In genomic region chr21:45998276-45998701, GRCh38 we compare ENCODE assay signal across 23 cellular contexts. TPM values are rescaled to one million over a fixed set of nuclear protein-coding genes. Genes with fewer than 3 reads are reported as not detected.
DNase-seq lines count a peak whose midpoint lies in the region; ATAC-seq and TF ChIP-seq lines count a peak whose summit lies in the region.
"Had no signal": no experiment of that assay in that cellular context is flagged by ENCODE, and none has a peak within 500 bp of the region (broad histone marks: within the 10 kb centered on the region; RNA-seq: fewer than 3 reads in every experiment).

No MANE protein-coding gene starts in this region.

- POLR2A ChIA-PET in activated CD4-positive, alpha-beta T cell treated with anti-CD3 and anti-CD28 coated beads for 36 hours (lab: Charles Lee), result no interaction called here

- H3K4me2 ChIP-seq in H9 (ENCODE audit: insufficient read depth, insufficient read length, low read length), result no peak overlapping the region
- H3K4me2 ChIP-seq: hepatocyte had no signal

- WGBS in H9 (ENCODE audit: extremely low coverage, insufficient read length, low lambda C conversion rate), result no CpG with 5 or more reads among the region's 22 CpGs
- 88% methylated on average over 22 of the region's 22 CpGs for WGBS in right cardiac atrium

- H3K14ac ChIP-seq in H9 (ENCODE audit: insufficient read depth, low read length), result no peak overlapping the region

- H3K27ac Mint-ChIP-seq in activated CD4-positive, alpha-beta T cell treated with anti-CD3 and anti-CD28 coated beads for 36 hours, result no peak overlapping the region
- H3K27ac Mint-ChIP-seq in H9, result no peak overlapping the region
- H3K27ac Mint-ChIP-seq: activated CD4-positive, alpha-beta T cell treated with anti-CD3 and anti-CD28 coated beads, Interleukin-2, amount 10 ng/mL, durations not matched to agents 24 days and 14 days; activated naive CD8-positive, alpha-beta T cell; endodermal cell had no signal

- no peak overlapping the region for H2AK5ac ChIP-seq in H9 (ENCODE audit: insufficient read length, low read length)

- ATAC-seq in activated CD4-positive, alpha-beta T cell treated with anti-CD3 and anti-CD28 coated beads for 36 hours, result no peak
- ATAC-seq in right cardiac atrium, result no peak
- ATAC-seq: K562, pancreas had no signal

- H2BK15ac ChIP-seq in H9 (ENCODE audit: low read depth, low read length), result no peak overlapping the region

- CTCF ChIA-PET in activated CD4-positive, alpha-beta T cell treated with anti-CD3 and anti-CD28 coated beads for 36 hours (lab: Charles Lee), result no interaction called here

- H3K56ac ChIP-seq in H9 (ENCODE audit: insufficient read length, low read depth, low read length), result no peak overlapping the region

- no peaks in the 10 kb centered on the region for H3K36me3 Mint-ChIP-seq in activated CD4-positive, alpha-beta T cell treated with anti-CD3 and anti-CD28 coated beads for 36 hours (ENCODE audit: low read depth)
- peaks cover 8 to 37% (median 10%) of the 10 kb centered on the region in 3 experiments; a peak in 6 of 7 replicates for H3K36me3 Mint-ChIP-seq in H9 (ENCODE audit: insufficient read depth in 1 of 3, low read depth in 3 of 3)
- H3K36me3 Mint-ChIP-seq: activated naive CD8-positive, alpha-beta T cell had no signal

- no peak overlapping the region for H2BK12ac ChIP-seq in H9 (ENCODE audit: insufficient read length, low read depth, low read length)

- H4K20me1 ChIP-seq in H9 (ENCODE audit: control insufficient read depth, insufficient read depth, insufficient read length), result no peaks in the 10 kb centered on the region

- H3T11ph ChIP-seq in H9 (ENCODE audit: low read length), result no peak overlapping the region

- intact Hi-C loops in activated CD4-positive, alpha-beta T cell treated with anti-CD3 and anti-CD28 coated beads for 36 hours (cut with DNase I, micrococcal nuclease), result no loop called here
- intact Hi-C loops in right cardiac atrium (cut with DNase I), result no loop called here
- intact Hi-C loops in posterior vena cava (cut with DNase I), result no loop called here

- H3K4me1 ChIP-seq in H9 (ENCODE audit: insufficient read depth, low read length) (no peaks in the 10 kb centered on the region), right cardiac atrium (ENCODE audit: control insufficient read depth, insufficient read depth, low read length) (no peaks in the 10 kb centered on the region)
- H3K4me1 ChIP-seq: pancreas had no signal

- no peaks in the 10 kb centered on the region for H3K9me3 Mint-ChIP-seq in activated CD4-positive, alpha-beta T cell treated with anti-CD3 and anti-CD28 coated beads for 36 hours (ENCODE audit: low read depth)
- no peaks in the 10 kb centered on the region for H3K9me3 Mint-ChIP-seq in H9
- H3K9me3 Mint-ChIP-seq: activated CD4-positive, alpha-beta T cell treated with anti-CD3 and anti-CD28 coated beads, Interleukin-2, amount 10 ng/mL, durations not matched to agents 24 days and 14 days; endodermal cell had no signal

- H3K27me3 ChIP-seq in H9 (ENCODE audit: insufficient read depth, low read length) (no peaks in the 10 kb centered on the region), right cardiac atrium (ENCODE audit: control insufficient read depth, insufficient read depth) (no peaks in the 10 kb centered on the region)
- H3K27me3 ChIP-seq: hepatocyte, pancreas had no signal

- no peaks in the 10 kb centered on the region for H3K27me3 Mint-ChIP-seq in activated CD4-positive, alpha-beta T cell treated with anti-CD3 and anti-CD28 coated beads for 36 hours
- H3K27me3 Mint-ChIP-seq in H9 (ENCODE audit: low read depth), result no peaks in the 10 kb centered on the region
- H3K27me3 Mint-ChIP-seq: activated CD4-positive, alpha-beta T cell treated with anti-CD3 and anti-CD28 coated beads, Interleukin-2, amount 10 ng/mL, durations not matched to agents 24 days and 14 days; activated naive CD8-positive, alpha-beta T cell had no signal

- H4K5ac ChIP-seq in H9 (ENCODE audit: insufficient read length, low read depth, low read length), result no peak overlapping the region

- H3K18ac ChIP-seq in H9 (ENCODE audit: insufficient read length, low read depth, low read length), result no peak overlapping the region

- no peak overlapping the region for H3K23ac ChIP-seq in H9 (ENCODE audit: insufficient read length, low read depth, low read length)

- no peaks in the 10 kb centered on the region for H3K79me1 ChIP-seq in H9 (ENCODE audit: insufficient read depth, low read depth, low read length, poor library complexity, severe bottlenecking)

- H3K4me3 ChIP-seq in right cardiac atrium (ENCODE audit: low read length), result no peak overlapping the region
- H3K4me3 ChIP-seq: hepatocyte, K562, pancreas had no signal

- H2BK120ac ChIP-seq in H9 (ENCODE audit: low read depth, low read length, poor library complexity, severe bottlenecking), result no peak overlapping the region

- H4K91ac ChIP-seq in H9 (ENCODE audit: insufficient read length, low read depth, low read length), result no peak overlapping the region

- TF ChIP-seq CTCF in H9 (conservative IDR thresholded peaks at IDR 0.05), result no peak

- H4K8ac ChIP-seq in H9 (replicated peaks; ENCODE audit: insufficient read length, low read depth, low read length), result no peak overlapping the region

- H3K9me3 ChIP-seq in H9 (ENCODE audit: control insufficient read depth, low read depth, low read length) (no peaks in the 10 kb centered on the region), right cardiac atrium (ENCODE audit: control insufficient read depth, low read length) (no peaks in the 10 kb centered on the region)
- H3K9me3 ChIP-seq: pancreas had no signal

- no peak overlapping the region for H3K4me3 Mint-ChIP-seq in activated CD4-positive, alpha-beta T cell treated with anti-CD3 and anti-CD28 coated beads for 36 hours
- H3K4me3 Mint-ChIP-seq in H9, result no peak overlapping the region
- H3K4me3 Mint-ChIP-seq: activated CD4-positive, alpha-beta T cell treated with anti-CD3 and anti-CD28 coated beads, Interleukin-2, amount 10 ng/mL, durations not matched to agents 24 days and 14 days; activated naive CD8-positive, alpha-beta T cell; endodermal cell had no signal

- H3K9ac ChIP-seq in H9 (ENCODE audit: extremely low read depth, insufficient read length, low read length), result no peak overlapping the region

- H2AFZ ChIP-seq in H9 (ENCODE audit: low read length), result no peak overlapping the region
- H2AFZ ChIP-seq: hepatocyte had no signal

- DNase-seq in activated CD4-positive, alpha-beta T cell treated with anti-CD3 and anti-CD28 coated beads for 36 hours, result peak; percentile 2
- DNase-seq in activated CD4-positive, alpha-beta T cell treated with anti-CD3 and anti-CD28 coated beads, Interleukin-2, amount 50 U/mL, for 48 hours, result no peak
- DNase-seq in H9, result peak; percentile 20
- peak; percentile 11 to 53 (median 53) for DNase-seq in right cardiac atrium
- peak; percentile 69 for DNase-seq in posterior vena cava (ENCODE audit: low spot score)
- no peak for DNase-seq in SW 1271 (lab: John Stamatoyannopoulos, UW)
- no peak for DNase-seq in cerebellar cortex (ENCODE audit: low spot score)
- DNase-seq in effector CD8-positive, alpha-beta T cell (lab: John Stamatoyannopoulos, UW), result no peak
- DNase-seq: activated CD4-positive, alpha-beta T cell treated with anti-CD3 and anti-CD28 coated beads, Interleukin-2, amount 10 ng/mL, durations not matched to agents 24 days and 14 days; AML-193; DND-41; mammary epithelial cell; NCI-H146; SHP77; stimulated activated naive CD4-positive, alpha-beta T cell treated with Interleukin-2 at 50 U/mL for 16 hours; trophoblast cell had no signal

- no peaks in the 10 kb centered on the region for H3K23me2 ChIP-seq in H9 (ENCODE audit: insufficient read length, low read depth, low read length, poor library complexity, severe bottlenecking)

- no peak overlapping the region for H3K4ac ChIP-seq in H9 (ENCODE audit: low read depth, low read length)

- no peaks in the 10 kb centered on the region for H3K79me2 ChIP-seq in H9 (ENCODE audit: insufficient read depth, low read length)
- H3K79me2 ChIP-seq: hepatocyte had no signal

- no peak overlapping the region for H2BK5ac ChIP-seq in H9 (ENCODE audit: insufficient read length, low read length)

- no peak overlapping the region for H2BK20ac ChIP-seq in H9 (ENCODE audit: low read depth, low read length, poor library complexity, severe bottlenecking)

- no peak overlapping the region for H3K27ac ChIP-seq in H9 (ENCODE audit: insufficient read length, low read depth, low read length)
- no peak overlapping the region for H3K27ac ChIP-seq in right cardiac atrium (ENCODE audit: low read length)
- H3K27ac ChIP-seq: 22Rv1, hepatocyte, pancreas had no signal

- H3K4me1 Mint-ChIP-seq in activated CD4-positive, alpha-beta T cell treated with anti-CD3 and anti-CD28 coated beads for 36 hours, result no peaks in the 10 kb centered on the region
- H3K4me1 Mint-ChIP-seq in H9, result no peaks in the 10 kb centered on the region
- H3K4me1 Mint-ChIP-seq: activated CD4-positive, alpha-beta T cell treated with anti-CD3 and anti-CD28 coated beads, Interleukin-2, amount 10 ng/mL, durations not matched to agents 24 days and 14 days; endodermal cell had no signal

RNA-seq across cellular contexts. Expression of gene COL6A1, which starts 16.7 kb away (rescaled TPM):
- under 1 TPM; 0.57 to 0.69 TPM for total RNA-seq in activated CD4-positive, alpha-beta T cell treated with anti-CD3 and anti-CD28 coated beads for 36 hours
- total RNA-seq in H9 (2021) (193 and 194 TPM in 2 replicates), right cardiac atrium (100 to 1,000 TPM; 112 to 192 (median 171) TPM), posterior vena cava (100 to 1,000 TPM; 606 to 689 TPM)
- 165 TPM for polyA plus RNA-seq in right cardiac atrium
- total RNA-seq: OCI-LY7 had no signal

Comparison
In these comparisons a context has a peak if more than half of its experiments do, and no peak if none do; other contexts are left out.
1. DNase-seq: peak in activated CD4-positive, alpha-beta T cell treated with anti-CD3 and anti-CD28 coated beads for 36 hours (single experiment), H9 (single experiment), right cardiac atrium (3 of 3) and posterior vena cava (single experiment); none in activated CD4-positive, alpha-beta T cell treated with anti-CD3 and anti-CD28 coated beads, Interleukin-2, amount 50 U/mL, for 48 hours (0 of 2), SW 1271 (0 of 2), cerebellar cortex (single experiment) and effector CD8-positive, alpha-beta T cell (single experiment).
2. RNA of gene COL6A1, which starts 16.7 kb away (total RNA-seq): 606 to 689 TPM in posterior vena cava, 193 to 194 TPM in H9 and 112 to 192 TPM in right cardiac atrium; 0.57 to 0.69 TPM in activated CD4-positive, alpha-beta T cell treated with anti-CD3 and anti-CD28 coated beads for 36 hours; every median in the first group is over 10 times any median in the second.